ENCODE assay signal across 11 cellular contexts in genomic region chr9:127570533-127571111, GRCh38. TPM values are rescaled to one million over a fixed set of nuclear protein-coding genes. Genes with fewer than 3 reads are reported as not detected.
DNase-seq lines count a peak whose midpoint lies in the region; ATAC-seq, FAIRE-seq and TF ChIP-seq lines count a peak whose summit lies in the region.
"Had no signal": no experiment of that assay in that cellular context is flagged by ENCODE, and none has a peak within 500 bp of the region (broad histone marks: within the 10 kb centered on the region; RNA-seq: fewer than 3 reads in every experiment).

No MANE protein-coding gene starts in this region.

- peaks cover 29% of the 10 kb centered on the region for H3K4me1 Mint-ChIP-seq in astrocyte (ENCODE audit: low read depth, unreplicated experiment)
- H3K4me1 Mint-ChIP-seq in natural killer cell, result peaks cover 12 to 25% of the 10 kb centered on the region in 2 donors

- H3K27me3 ChIP-seq in DOHH2 (ENCODE audit: control insufficient read depth, low read length) (peaks cover 24% of the 10 kb centered on the region), astrocyte (ENCODE audit: insufficient read depth, low read length) (no peaks in the 10 kb centered on the region), WERI-Rb-1 (ENCODE audit: insufficient read depth, low read depth, severe bottlenecking) (no peaks in the 10 kb centered on the region)
- H3K27me3 ChIP-seq: SJSA1 had no signal

- 0 out of 2 replicates have a peak, but pooled peaks cover 3% of the 10 kb centered on the region for H3F3A ChIP-seq in DOHH2 (ENCODE audit: control insufficient read depth, insufficient read depth)

- H3K27ac ChIP-seq in DOHH2 (ENCODE audit: low read depth, low read length) (no peak overlapping the region), astrocyte (ENCODE audit: low read depth, low read length) (no peak overlapping the region), WERI-Rb-1 (no peak overlapping the region)

- H3K4me3 ChIP-seq in DOHH2 (ENCODE audit: low read length) (no peak overlapping the region), astrocyte (ENCODE audit: insufficient read depth, low read depth, low read length) (no peak overlapping the region), WERI-Rb-1 (ENCODE audit: low read depth, low read length) (no peak overlapping the region)
- H3K4me3 ChIP-seq: SJSA1 had no signal

- DNase-seq in ACHN, result peak; percentile 53
- DNase-seq in astrocyte (ENCODE audit: low read depth), result no peak
- DNase-seq in natural killer cell, result no peak
- no peak for DNase-seq in WERI-Rb-1
- no peak for DNase-seq in NCI-H526 treated with DMSO at 0.1 percent for 48 hours (lab: John Stamatoyannopoulos, UW)
- DNase-seq: activated naive CD4-positive, alpha-beta T cell had no signal

- no peaks in the 10 kb centered on the region for H3K36me3 ChIP-seq in DOHH2 (ENCODE audit: control insufficient read depth, low read length)
- no peaks in the 10 kb centered on the region for H3K36me3 ChIP-seq in astrocyte (ENCODE audit: insufficient read depth, low read length)
- no peaks in the 10 kb centered on the region; the same call in 1 of the 2 replicates for H3K36me3 ChIP-seq in WERI-Rb-1

- peaks cover 17% of the 10 kb centered on the region for H3K4me1 ChIP-seq in DOHH2 (ENCODE audit: control insufficient read depth, low read length)
- H3K4me1 ChIP-seq in astrocyte (ENCODE audit: insufficient read depth, low read length), result peaks cover 48% of the 10 kb centered on the region

- H4K20me1 ChIP-seq in DOHH2 (ENCODE audit: control insufficient read depth, insufficient read depth, low read depth, low read length) (no peaks in the 10 kb centered on the region), astrocyte (ENCODE audit: insufficient read depth, low read length) (peaks cover 25% of the 10 kb centered on the region)

- FAIRE-seq in astrocyte (lab: Jason Lieb, UNC), result no peak
- FAIRE-seq: frontal cortex had no signal

- H3K36me3 Mint-ChIP-seq in astrocyte (ENCODE audit: low read depth, unreplicated experiment), result no peaks in the 10 kb centered on the region
- H3K36me3 Mint-ChIP-seq in natural killer cell, result no peaks in the 10 kb centered on the region

- intact Hi-C loops in natural killer cell (cut with micrococcal nuclease), result no loop called here

- H3K27ac Mint-ChIP-seq in astrocyte (ENCODE audit: unreplicated experiment) (peak overlapping the region; percentile 41), natural killer cell (peak overlapping the region; percentile 51 to 76)

- TF ChIP-seq CTCF in DOHH2 (IDR thresholded peaks at IDR 0.05; ENCODE audit: low read depth, low read length, poor library complexity, severe bottlenecking) (no peak), astrocyte (IDR thresholded peaks at IDR 0.05; ENCODE audit: insufficient read depth, low read depth, low read length) (no peak), natural killer cell (IDR thresholded peaks at IDR 0.05) (no peak), WERI-Rb-1 (IDR thresholded peaks at IDR 0.05; ENCODE audit: low read depth, low read length) (no peak)

- H3K4me2 ChIP-seq in DOHH2 (ENCODE audit: low read length) (peak overlapping the region; percentile 87), astrocyte (ENCODE audit: low read length) (peak overlapping the region; percentile 91)

- H3K4me3 Mint-ChIP-seq in astrocyte (ENCODE audit: unreplicated experiment) (peak overlapping the region; percentile 60), natural killer cell (no peak overlapping the region)

- ATAC-seq in natural killer cell (no peak), GM21825 (IDR thresholded peaks at IDR 0.05; ENCODE audit: unreplicated experiment) (no peak), GM21576 (IDR thresholded peaks at IDR 0.05; ENCODE audit: unreplicated experiment) (no peak)

- in situ Hi-C loops in ACHN (cut with HindIII; ENCODE audit: low pct_ligation_motif_present, low pct_unique_long_range_greater_than_20kb, low sequenced_read_pairs), result no loop called here

- no peaks in the 10 kb centered on the region for H3K9me2 ChIP-seq in DOHH2 (replicated peaks; ENCODE audit: control insufficient read depth, low read length)

- H3K9ac ChIP-seq in astrocyte (ENCODE audit: low read length), result no peak overlapping the region

- H2AFZ ChIP-seq in astrocyte (ENCODE audit: low read depth, low read length), result no peak overlapping the region

- H3K27me3 Mint-ChIP-seq in astrocyte (ENCODE audit: low read depth, unreplicated experiment), result no peaks in the 10 kb centered on the region
- no peaks in the 10 kb centered on the region for H3K27me3 Mint-ChIP-seq in natural killer cell (ENCODE audit: low read depth in 2 of 2)

- H3K9me3 Mint-ChIP-seq in astrocyte (ENCODE audit: unreplicated experiment) (no peaks in the 10 kb centered on the region), natural killer cell (no peaks in the 10 kb centered on the region)

- H3K9me3 ChIP-seq in DOHH2 (ENCODE audit: control insufficient read depth, insufficient read depth, low read length) (no peaks in the 10 kb centered on the region), astrocyte (ENCODE audit: insufficient read depth, low read depth, low read length) (no peaks in the 10 kb centered on the region), WERI-Rb-1 (ENCODE audit: severe bottlenecking) (no peaks in the 10 kb centered on the region)
- H3K9me3 ChIP-seq: SJSA1 had no signal

- H3K79me2 ChIP-seq in DOHH2 (ENCODE audit: control insufficient read depth, low read length) (no peaks in the 10 kb centered on the region), astrocyte (ENCODE audit: insufficient read depth, low read length) (peaks cover 33% of the 10 kb centered on the region)

RNA-seq across cellular contexts. Expression of gene STXBP1, which starts 41.5 kb away (rescaled TPM):
- total RNA-seq in astrocyte (39.6 and 45.4 TPM in 2 replicates), natural killer cell (1 to 10 TPM in 2 of 3 donors, under 1 TPM in 1; 0.97 to 1.8 (median 1.6) TPM)

Comparison
In these comparisons a context has a peak if more than half of its experiments do, and no peak if none do; other contexts are left out.
1. RNA of gene STXBP1, which starts 41.5 kb away (total RNA-seq): 39.6 to 45.4 TPM in astrocyte; 0.97 to 1.8 TPM in natural killer cell; every median in the first group is over 10 times any median in the second.